Comparison of ENCODE assay signal across 18 cellular contexts in the genomic region with DNA sequence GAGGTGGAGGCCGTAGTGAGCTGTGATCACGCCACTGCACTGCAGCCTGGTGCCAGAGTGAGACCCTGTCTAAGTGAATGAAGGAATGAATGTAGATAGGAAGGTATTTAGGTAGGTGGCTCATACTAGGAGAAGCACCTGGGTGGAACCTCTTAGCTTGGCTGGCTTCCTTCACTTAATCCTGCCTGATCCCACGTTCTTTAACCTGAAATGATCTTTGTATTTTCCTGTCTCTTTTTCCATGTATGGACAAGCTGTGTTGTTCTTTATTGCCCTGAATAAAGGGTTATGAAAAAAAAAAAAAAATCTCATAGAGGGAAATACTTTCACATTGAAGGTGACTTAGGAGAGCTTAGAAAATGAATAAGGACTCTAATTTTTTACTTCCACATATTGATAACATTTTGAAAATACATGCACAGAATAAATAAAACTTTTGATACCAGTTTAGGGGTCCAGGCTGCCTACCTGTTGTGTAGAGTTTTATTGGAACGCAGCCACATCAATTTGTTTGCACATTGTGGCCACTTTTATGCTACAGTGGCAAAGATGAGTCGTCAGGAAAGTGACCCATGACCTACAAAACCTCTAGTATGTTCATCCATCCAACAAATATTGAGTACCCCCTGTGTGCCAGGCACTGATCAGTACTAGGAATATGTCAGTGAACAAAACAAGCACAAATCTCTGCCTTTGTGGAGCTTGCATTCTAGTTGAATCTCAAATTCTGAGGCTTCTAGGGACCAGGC. TPM values are rescaled to one million over a fixed set of nuclear protein-coding genes. Genes with fewer than 3 reads are reported as not detected.
DNase-seq lines count a peak whose midpoint lies in the region; ATAC-seq and TF ChIP-seq lines count a peak whose summit lies in the region.
"Had no signal": no experiment of that assay in that cellular context is flagged by ENCODE, and none has a peak within 500 bp of the region (broad histone marks: within the 10 kb centered on the region; RNA-seq: fewer than 3 reads in every experiment).

No MANE protein-coding gene starts in this region.

- H3K36me3 Mint-ChIP-seq in nephron progenitor cell (ENCODE audit: low read depth) = peaks cover 26% of the 10 kb centered on the region
- no peaks in the 10 kb centered on the region for H3K36me3 Mint-ChIP-seq in natural killer cell treated with Interleukin-12 subunit alpha and Interleukin-12 subunit beta and Interleukin-15 and Interleukin-18, amount 100 ng/mL, for 72 hours

- H3K27me3 ChIP-seq in KMS-11 (ENCODE audit: insufficient read depth, low read depth) = no peaks in the 10 kb centered on the region

- H3K4me3 Mint-ChIP-seq in nephron progenitor cell = no peak overlapping the region
- no peak overlapping the region for H3K4me3 Mint-ChIP-seq in natural killer cell treated with Interleukin-12 subunit alpha and Interleukin-12 subunit beta and Interleukin-15 and Interleukin-18, amount 100 ng/mL, for 72 hours

- no peaks in the 10 kb centered on the region for H3K36me3 ChIP-seq in KMS-11 (ENCODE audit: insufficient read depth)

- TF ChIP-seq CTCF in KMS-11 (conservative IDR thresholded peaks at IDR 0.05; ENCODE audit: low read depth, low read length) (no peak), nephron progenitor cell (IDR thresholded peaks at IDR 0.05) (no peak)

- no peak overlapping the region for H3K4me3 ChIP-seq in KMS-11 (IDR thresholded peaks at IDR 0.05; ENCODE audit: insufficient read depth, low read depth, low read length)
- H3K4me3 ChIP-seq: HAP-1, PC-9 had no signal

- H3K27ac ChIP-seq in KMS-11 (no peak overlapping the region), caudate nucleus (ENCODE audit: low read depth, low read length) (peak overlapping the region; percentile 47)
- H3K27ac ChIP-seq: PC-9 had no signal

- peak overlapping the region; percentile 96; the same call in 1 of the 2 replicates for H2AFZ ChIP-seq in KMS-11 (ENCODE audit: low read depth)

- peak; percentile 38 for DNase-seq in ELR (ENCODE audit: low read depth)
- no peak for DNase-seq in caudate nucleus (lab: John Stamatoyannopoulos, UW)
- no peak for DNase-seq in nephron progenitor cell
- DNase-seq in natural killer cell treated with Interleukin-12 subunit alpha and Interleukin-12 subunit beta and Interleukin-15 and Interleukin-18, amount 100 ng/mL, for 72 hours (ENCODE audit: low spot score) = no peak
- DNase-seq: ACHN, AML-193, Caco-2, DMS153, NCI-H1436 treated with DMSO at 0.1 percent for 48 hours, NCI-H2029 treated with DMSO at 0.1 percent for 48 hours, NCI-H2171 treated with DMSO at 0.1 percent for 48 hours, NCI-H446 treated with DMSO at 0.1 percent for 48 hours, NCI-H748 treated with DMSO at 0.1 percent for 48 hours, PC-9 had no signal

- peak overlapping the region; percentile 28 for H3K27ac Mint-ChIP-seq in nephron progenitor cell
- no peak overlapping the region for H3K27ac Mint-ChIP-seq in natural killer cell treated with Interleukin-12 subunit alpha and Interleukin-12 subunit beta and Interleukin-15 and Interleukin-18, amount 100 ng/mL, for 72 hours

- H3K9me3 Mint-ChIP-seq in nephron progenitor cell = no peaks in the 10 kb centered on the region
- no peaks in the 10 kb centered on the region for H3K9me3 Mint-ChIP-seq in natural killer cell treated with Interleukin-12 subunit alpha and Interleukin-12 subunit beta and Interleukin-15 and Interleukin-18, amount 100 ng/mL, for 72 hours

- no peaks in the 10 kb centered on the region for H3K4me1 Mint-ChIP-seq in nephron progenitor cell
- no peaks in the 10 kb centered on the region for H3K4me1 Mint-ChIP-seq in natural killer cell treated with Interleukin-12 subunit alpha and Interleukin-12 subunit beta and Interleukin-15 and Interleukin-18, amount 100 ng/mL, for 72 hours (ENCODE audit: low read depth in 2 of 2)

- no peak overlapping the region for H3K9ac ChIP-seq in KMS-11

- H3K4me2 ChIP-seq in KMS-11 = no peak overlapping the region

- H4K20me1 ChIP-seq in KMS-11 (ENCODE audit: insufficient read depth) = no peaks in the 10 kb centered on the region

- H3K4me1 ChIP-seq in KMS-11 (ENCODE audit: low read depth, poor library complexity, severe bottlenecking) = peaks cover 6% of the 10 kb centered on the region
- H3K4me1 ChIP-seq: Caco-2, HAP-1 had no signal

- H3K79me2 ChIP-seq in KMS-11 (ENCODE audit: insufficient read depth, low read depth) = no peaks in the 10 kb centered on the region

- ATAC-seq in HG03457 (IDR thresholded peaks at IDR 0.05; ENCODE audit: unreplicated experiment) (no peak), HG02610 (IDR thresholded peaks at IDR 0.05; ENCODE audit: unreplicated experiment) (no peak)
- no peak for ATAC-seq in natural killer cell treated with Interleukin-12 subunit alpha and Interleukin-12 subunit beta and Interleukin-15 and Interleukin-18, amount 100 ng/mL, for 72 hours

- H3K27me3 Mint-ChIP-seq in nephron progenitor cell (ENCODE audit: low read depth, poor library complexity) = no peaks in the 10 kb centered on the region
- H3K27me3 Mint-ChIP-seq in natural killer cell treated with Interleukin-12 subunit alpha and Interleukin-12 subunit beta and Interleukin-15 and Interleukin-18, amount 100 ng/mL, for 72 hours = no peaks in the 10 kb centered on the region

RNA-seq across cellular contexts. Expression of gene VPS35L, which starts 44.6 kb away (rescaled TPM):
- total RNA-seq in natural killer cell treated with Interleukin-12 subunit alpha and Interleukin-12 subunit beta and Interleukin-15 and Interleukin-18, amount 100 ng/mL, for 72 hours = 10 to 100 TPM; 41.1 to 52.6 TPM
